ENCODE assay signal across 17 cellular contexts in genomic region chr1:15459771-15460719, GRCh38. TPM values are rescaled to one million over a fixed set of nuclear protein-coding genes. Genes with fewer than 3 reads are reported as not detected.
DNase-seq lines count a peak whose midpoint lies in the region; ATAC-seq lines count a peak whose summit lies in the region.
"Had no signal": no experiment of that assay in that cellular context is flagged by ENCODE, and none has a peak within 500 bp of the region (broad histone marks: within the 10 kb centered on the region; RNA-seq: fewer than 3 reads in every experiment).

No MANE protein-coding gene starts in this region.

- no peak for ATAC-seq in HG02763 (IDR thresholded peaks at IDR 0.05; ENCODE audit: unreplicated experiment)
- ATAC-seq: activated CD4-positive, CD25-positive, alpha-beta regulatory T cell treated with anti-CD3 and anti-CD28 coated beads, Interleukin-2, amount 50 U/mL, for 24 hours; activated T-cell treated with anti-CD3 and anti-CD28 coated beads, Interleukin-2, amount 50 U/mL, for 4 hours had no signal

- DNase-seq in NCI-H1105 treated with DMSO at 0.1 percent for 48 hours (lab: John Stamatoyannopoulos, UW) (peak; percentile 1), NCI-H1105 (lab: John Stamatoyannopoulos, UW) (no peak), NCI-H2107 (lab: John Stamatoyannopoulos, UW) (peak; percentile 19), astrocyte of the hippocampus (ENCODE audit: low read depth, low spot score) (peak; percentile 48), renal cortical epithelial cell (ENCODE audit: low read depth) (peak; percentile 43), HUDEP-2 (lab: John Stamatoyannopoulos, UW; ENCODE audit: unreplicated experiment in 76 of 76) (no peak), T-helper 9 cell (no peak)
- DNase-seq: 8988T; activated T-cell treated with anti-CD3 and anti-CD28 coated beads, Interleukin-2, amount 50 U/mL, for 4 hours; aorta; lower lobe of right lung; stimulated activated CD8-positive, alpha-beta memory T cell treated with anti-CD3 and anti-CD28 coated beads, Interleukin-4, amount 100 ng/mL, for 48 hours had no signal

RNA-seq across cellular contexts. Expression of gene CELA2A, which starts 3.5 kb away (rescaled TPM):
- not detected in 2 replicates for total RNA-seq in renal cortical epithelial cell
- total RNA-seq: lower lobe of right lung, NCI-H460, omental fat pad had no signal

RNA-seq across cellular contexts. Expression of gene CELA2B, which starts 15.9 kb away (rescaled TPM):
- not detected in 2 replicates for total RNA-seq in renal cortical epithelial cell
- total RNA-seq: lower lobe of right lung, NCI-H460, omental fat pad, ureter had no signal

RNA-seq across cellular contexts. Expression of gene CTRC, which starts 21.8 kb away (rescaled TPM):
- total RNA-seq in renal cortical epithelial cell = not detected in 2 replicates
- total RNA-seq: lower lobe of right lung, NCI-H460, ureter had no signal

RNA-seq across cellular contexts. Expression of gene EFHD2, which starts 50.4 kb away (rescaled TPM):
- 27.8 and 77.3 TPM in 2 replicates for total RNA-seq in renal cortical epithelial cell

Comparison
In these comparisons a context has a peak if more than half of its experiments do, and no peak if none do; other contexts are left out.
1. DNase-seq: peak in NCI-H1105 treated with DMSO at 0.1 percent for 48 hours (single experiment), NCI-H2107 (single experiment), astrocyte of the hippocampus (single experiment) and renal cortical epithelial cell (single experiment); none in NCI-H1105 (single experiment), HUDEP-2 (0 of 76) and T-helper 9 cell (single experiment).